Comparison of ENCODE assay signal across 12 cellular contexts in the genomic region with DNA sequence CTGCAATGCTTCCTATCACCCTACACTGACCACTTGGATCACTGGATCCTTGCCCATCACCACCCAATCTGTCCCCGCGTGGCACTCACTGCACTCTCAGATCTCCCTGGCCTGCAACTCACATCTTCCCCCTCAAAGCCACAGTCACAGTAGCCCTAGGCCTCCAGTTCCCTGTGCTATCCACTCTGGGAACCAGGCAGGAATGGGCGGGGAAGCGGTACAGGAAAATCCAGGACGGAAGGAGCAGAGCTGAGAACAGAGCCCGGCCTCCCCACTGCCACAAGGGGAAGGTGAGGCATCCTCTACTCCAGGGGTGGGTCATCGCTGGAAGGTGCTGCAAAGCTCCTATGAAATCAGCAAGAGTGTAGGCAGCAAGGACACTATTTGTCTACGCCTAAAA.
DNase-seq lines count a peak whose midpoint lies in the region; ATAC-seq and TF ChIP-seq lines count a peak whose summit lies in the region.
"Had no signal": no experiment of that assay in that cellular context is flagged by ENCODE, and none has a peak within 500 bp of the region (broad histone marks: within the 10 kb centered on the region; RNA-seq: fewer than 3 reads in every experiment).

No MANE protein-coding gene starts in this region.

- DNase-seq in heart right ventricle (no peak), cardiac septum (ENCODE audit: low spot score) (no peak), epithelial cell of prostate (ENCODE audit: low read depth, low spot score) (no peak), vagina (ENCODE audit: extremely low spot score in 2 of 2) (no peak), NCI-H748 (lab: John Stamatoyannopoulos, UW; ENCODE audit: unreplicated experiment) (no peak), omental fat pad (ENCODE audit: low spot score) (no peak)
- DNase-seq in activated CD8-positive, alpha-beta memory T cell treated with anti-CD3 and anti-CD28 coated beads, Interleukin-2, amount 50 U/mL, for 4 hours, result no peak
- DNase-seq: AML-193, NCI-H1417 had no signal

- H3K4me1 ChIP-seq in heart right ventricle (peaks cover 0 to 11% (median 7%) of the 10 kb centered on the region in 9 donors), vagina (peaks cover 4% of the 10 kb centered on the region)
- H3K4me1 ChIP-seq: prostate gland had no signal

- H3K4me1 Mint-ChIP-seq in nephron, result peaks cover 41% of the 10 kb centered on the region

- intact Hi-C loops in heart right ventricle (cut with DNase I) (loop anchor here in 1 of 10 donors (10.0 kb wide), 1 partner anchor 638 kb away; no protein-coding TSS in a partner anchor), cardiac septum (cut with DNase I) (no loop called here), vagina (cut with DNase I) (no loop called here)

- no peaks in the 10 kb centered on the region for H3K36me3 ChIP-seq in heart right ventricle
- no peaks in the 10 kb centered on the region for H3K36me3 ChIP-seq in vagina
- H3K36me3 ChIP-seq: prostate gland, thyroid gland had no signal

- no peaks in the 10 kb centered on the region for H3K9me3 Mint-ChIP-seq in nephron

- H3K27me3 Mint-ChIP-seq in nephron (ENCODE audit: low read depth), result peaks cover 32% of the 10 kb centered on the region

- TF ChIP-seq POLR2A in vagina (IDR thresholded peaks at IDR 0.05), result no peak

- H3K27ac Mint-ChIP-seq in nephron, result peak overlapping the region; percentile 61 to 78 (median 74)

- peaks cover 0 to 48% (median 21%) of the 10 kb centered on the region in 7 donors for H3K27me3 ChIP-seq in heart right ventricle
- H3K27me3 ChIP-seq in vagina, result no peaks in the 10 kb centered on the region
- H3K27me3 ChIP-seq: thyroid gland had no signal

- TF ChIP-seq CTCF in heart right ventricle (IDR thresholded peaks at IDR 0.05) (no peak), nephron (IDR thresholded peaks at IDR 0.05; ENCODE audit: unreplicated experiment in 3 of 3) (no peak), vagina (IDR thresholded peaks at IDR 0.05) (no peak), omental fat pad (IDR thresholded peaks at IDR 0.05) (no peak)

- peak overlapping the region; percentile 86 to 90 (median 88) for H3K4me3 Mint-ChIP-seq in nephron

- H3K36me3 Mint-ChIP-seq in nephron (ENCODE audit: low read depth), result no peaks in the 10 kb centered on the region

- ATAC-seq in heart right ventricle (peak in 5 of 8 donors; percentile 12 to 47 (median 19)), omental fat pad (ENCODE audit: low FRiP score) (no peak)

- WGBS in heart right ventricle, 2 donors, result 76 to 84% methylated on average over 8 of the region's 8 CpGs

- H3K9me3 ChIP-seq in heart right ventricle, result peaks cover 0 to 3% (median 0%) of the 10 kb centered on the region in 11 donors
- no peaks in the 10 kb centered on the region for H3K9me3 ChIP-seq in vagina
- H3K9me3 ChIP-seq: prostate gland, thyroid gland had no signal

- no peak overlapping the region for H3K27ac ChIP-seq in heart right ventricle
- H3K27ac ChIP-seq in epithelial cell of prostate, result peak overlapping the region; percentile 69
- no peak overlapping the region for H3K27ac ChIP-seq in vagina
- H3K27ac ChIP-seq: prostate gland had no signal

- H3K4me3 ChIP-seq in heart right ventricle (peak overlapping the region in 3 of 10 donors; percentile 60 to 63 (median 61)), vagina (peak overlapping the region; percentile 47 to 56)
